8 cellular contexts compared by ENCODE assay signal in genomic region chr10:102853944-102854694, GRCh38. TPM values are rescaled to one million over a fixed set of nuclear protein-coding genes. Genes with fewer than 3 reads are reported as not detected.
DNase-seq lines count a peak whose midpoint lies in the region; ATAC-seq and TF ChIP-seq lines count a peak whose summit lies in the region.

A gene with protein sequence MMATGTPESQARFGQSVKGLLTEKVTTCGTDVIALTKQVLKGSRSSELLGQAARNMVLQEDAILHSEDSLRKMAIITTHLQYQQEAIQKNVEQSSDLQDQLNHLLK (plus strand): TSS chr10:102854259. CDS start chr10:102854287, 28 bp downstream.

- peak within 1 kb of the TSS; percentile 92 for H3K4me3 ChIP-seq in BE2C (ENCODE audit: low read depth, low read length)

- no peaks in the 10 kb centered on the region for H3K36me3 ChIP-seq in BE2C

- peaks cover 13% of the 10 kb centered on the region for H3K4me1 Mint-ChIP-seq in activated CD4-positive, alpha-beta T cell treated with anti-CD3 and anti-CD28 coated beads, Interleukin-2, amount 10 ng/mL, durations not matched to agents 24 days and 14 days

- peak within 1 kb of the TSS; percentile 98 for H3K4me3 Mint-ChIP-seq in activated CD4-positive, alpha-beta T cell treated with anti-CD3 and anti-CD28 coated beads, Interleukin-2, amount 10 ng/mL, durations not matched to agents 24 days and 14 days

- H3K9me3 ChIP-seq in BE2C, result no peaks in the 10 kb centered on the region

- H3K27me3 Mint-ChIP-seq in activated CD4-positive, alpha-beta T cell treated with anti-CD3 and anti-CD28 coated beads, Interleukin-2, amount 10 ng/mL, durations not matched to agents 24 days and 14 days, result no peaks in the 10 kb centered on the region

- peaks cover 8% of the 10 kb centered on the region for H3K4me1 ChIP-seq in BE2C

- DNase-seq in BE2C (peak; percentile 93), GM19240 (ENCODE audit: insufficient read length, low spot score) (peak; percentile 82), NCI-H526 (lab: John Stamatoyannopoulos, UW) (peak; percentile 92 to 96), cortex of kidney (lab: John Stamatoyannopoulos, UW) (peak; percentile 50), left kidney (ENCODE audit: low read depth, low spot score) (peak; percentile 99)
- DNase-seq in activated CD4-positive, alpha-beta T cell treated with anti-CD3 and anti-CD28 coated beads, Interleukin-2, amount 10 ng/mL, durations not matched to agents 24 days and 14 days, result peak; percentile 96
- peak; percentile 84 to 85 for DNase-seq in stimulated activated CD4-positive, alpha-beta T cell treated with anti-CD3 and anti-CD28 coated beads, Interleukin-2, amount 100 ng/mL, for 24 hours

- H3K9me3 Mint-ChIP-seq in activated CD4-positive, alpha-beta T cell treated with anti-CD3 and anti-CD28 coated beads, Interleukin-2, amount 10 ng/mL, durations not matched to agents 24 days and 14 days, result no peaks in the 10 kb centered on the region

- no peaks in the 10 kb centered on the region for H3K36me3 Mint-ChIP-seq in activated CD4-positive, alpha-beta T cell treated with anti-CD3 and anti-CD28 coated beads, Interleukin-2, amount 10 ng/mL, durations not matched to agents 24 days and 14 days (ENCODE audit: low read depth)

- no peak for TF ChIP-seq CTCF in BE2C (IDR thresholded peaks at IDR 0.05; ENCODE audit: low read depth, low read length)

- H3K27ac Mint-ChIP-seq in activated CD4-positive, alpha-beta T cell treated with anti-CD3 and anti-CD28 coated beads, Interleukin-2, amount 10 ng/mL, durations not matched to agents 24 days and 14 days, result peak within 1 kb of the TSS; percentile 97

- peak; percentile 98 for ATAC-seq in HG03460 (IDR thresholded peaks at IDR 0.05; ENCODE audit: unreplicated experiment)

- no peaks in the 10 kb centered on the region for H3K27me3 ChIP-seq in BE2C

- intact Hi-C loops in activated CD4-positive, alpha-beta T cell treated with anti-CD3 and anti-CD28 coated beads, Interleukin-2, amount 10 ng/mL, durations not matched to agents 24 days and 14 days (cut with micrococcal nuclease), result loop anchor here (1.0 to 2.0 kb wide), 6 partner anchors 51 to 514 kb away; partner anchors contain the start of genes ACTR1A, ARL3, CNNM2 and SFXN2

RNA-seq across cellular contexts. Expression of the gene that starts here (rescaled TPM):
- polyA plus RNA-seq in BE2C (2012; ENCODE audit: insufficient read depth, insufficient read length, low read depth), result 37.3 TPM
- total RNA-seq in activated CD4-positive, alpha-beta T cell treated with anti-CD3 and anti-CD28 coated beads, Interleukin-2, amount 10 ng/mL, durations not matched to agents 24 days and 14 days, result 8.1 and 9.8 TPM in 2 replicates

Comparison
In these comparisons a context has a peak if more than half of its experiments do, and no peak if none do; other contexts are left out.
1. Peak in every context shown above with its lines: DNase-seq, ATAC-seq and H3K4me3 ChIP-seq.